Comparison of ENCODE assay signal across 13 cellular contexts in the genomic region with DNA sequence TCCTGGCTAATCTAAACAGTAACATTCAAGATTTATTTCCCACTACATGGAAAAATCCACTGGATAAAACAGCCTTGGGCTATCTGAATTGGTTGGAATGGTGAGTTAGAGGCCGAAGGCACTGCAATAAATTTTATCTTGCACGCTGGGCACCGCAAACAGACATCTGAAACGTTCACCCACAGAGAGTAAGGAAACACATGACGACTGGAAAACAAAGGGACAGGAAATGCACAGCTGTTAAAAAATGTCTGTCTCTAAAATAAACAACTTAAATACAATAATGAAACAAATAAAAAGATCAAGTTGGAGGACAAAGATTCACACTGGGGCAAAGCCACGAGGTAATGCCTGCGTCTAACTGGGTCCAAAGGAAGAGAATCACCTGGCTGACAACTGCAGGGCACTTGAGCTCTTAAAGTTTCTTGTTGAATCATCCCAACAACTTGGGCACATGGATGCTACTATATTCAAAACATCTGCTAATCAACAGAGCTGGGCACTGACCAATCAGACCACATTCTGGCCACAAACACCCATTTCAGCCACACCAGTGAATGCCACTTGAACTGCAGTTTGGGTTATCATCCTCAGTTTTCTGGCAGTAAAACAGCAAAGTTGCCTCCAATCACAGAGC. TPM values are rescaled to one million over a fixed set of nuclear protein-coding genes. Genes with fewer than 3 reads are reported as not detected.
DNase-seq lines count a peak whose midpoint lies in the region; ATAC-seq and TF ChIP-seq lines count a peak whose summit lies in the region.
"Had no signal": no experiment of that assay in that cellular context is flagged by ENCODE, and none has a peak within 500 bp of the region (broad histone marks: within the 10 kb centered on the region; RNA-seq: fewer than 3 reads in every experiment).

No MANE protein-coding gene starts in this region.

- no peaks in the 10 kb centered on the region for H3K9me3 Mint-ChIP-seq in natural killer cell
- H3K9me3 Mint-ChIP-seq: dendritic cell treated with granulocyte-macrophage colony-stimulating factor and Interleukin-4, amounts not matched to agents 40 ng/mL and 50 ng/mL, for 4 days; T-helper 1 cell treated with Interleukin-12 subunit alpha and Interleukin-12 subunit beta and Interleukin-4 antibody, amounts not matched to agents 30 μg/mL and 1 μg/mL, for 36 hours had no signal

- TF ChIP-seq CTCF in mucosa of descending colon (IDR thresholded peaks at IDR 0.05) (no peak), natural killer cell (IDR thresholded peaks at IDR 0.05) (no peak)

- no peak overlapping the region for H3K4me3 Mint-ChIP-seq in natural killer cell
- H3K4me3 Mint-ChIP-seq: dendritic cell treated with granulocyte-macrophage colony-stimulating factor and Interleukin-4, amounts not matched to agents 40 ng/mL and 50 ng/mL, for 4 days; T-helper 1 cell treated with Interleukin-12 subunit alpha and Interleukin-12 subunit beta and Interleukin-4 antibody, amounts not matched to agents 30 μg/mL and 1 μg/mL, for 36 hours had no signal

- H3K9me3 ChIP-seq in mucosa of descending colon, result no peaks in the 10 kb centered on the region

- no peak overlapping the region for H3K4me3 ChIP-seq in mucosa of descending colon

- H3K4me1 Mint-ChIP-seq in natural killer cell, result peaks cover 15 to 23% of the 10 kb centered on the region in 2 donors

- peaks cover 26% of the 10 kb centered on the region for H3K4me1 ChIP-seq in mucosa of descending colon (ENCODE audit: low read depth)

- DNase-seq in left ventricle myocardium superior, result no peak
- DNase-seq in Right ventricle myocardium inferior (ENCODE audit: missing footprints), result no peak
- DNase-seq in caudate nucleus (lab: John Stamatoyannopoulos, UW), result no peak
- DNase-seq in mucosa of descending colon, result no peak
- DNase-seq in retina, result no peak
- no peak for DNase-seq in stimulated activated CD8-positive, alpha-beta memory T cell treated with anti-CD3 and anti-CD28 coated beads, Interleukin-4, amount 100 ng/mL, for 48 hours
- DNase-seq in substantia nigra (lab: John Stamatoyannopoulos, UW), result no peak
- no peak for DNase-seq in natural killer cell
- DNase-seq: stimulated activated CD4-positive, alpha-beta T cell treated with anti-CD3 and anti-CD28 coated beads, Interleukin-2, amount 100 ng/mL, for 24 hours had no signal

- H3K27ac ChIP-seq in caudate nucleus (ENCODE audit: low read depth, low read length) (peak overlapping the region; percentile 11), substantia nigra (ENCODE audit: low read depth, low read length, poor library complexity, severe bottlenecking) (no peak overlapping the region)

- ATAC-seq in left ventricle myocardium superior, result peak; percentile 7
- ATAC-seq in Right ventricle myocardium inferior, result no peak
- ATAC-seq in mucosa of descending colon, result peak; percentile 61
- no peak for ATAC-seq in natural killer cell

- no peaks in the 10 kb centered on the region for H3K27me3 Mint-ChIP-seq in natural killer cell (ENCODE audit: low read depth in 2 of 2)

- H3K27ac Mint-ChIP-seq in natural killer cell, result no peak overlapping the region
- H3K27ac Mint-ChIP-seq: dendritic cell treated with granulocyte-macrophage colony-stimulating factor and Interleukin-4, amounts not matched to agents 40 ng/mL and 50 ng/mL, for 4 days; T-helper 1 cell treated with Interleukin-12 subunit alpha and Interleukin-12 subunit beta and Interleukin-4 antibody, amounts not matched to agents 30 μg/mL and 1 μg/mL, for 36 hours had no signal

- intact Hi-C loops in left ventricle myocardium superior (cut with micrococcal nuclease), result loop anchor here (10.0 kb wide), 1 partner anchor 145 kb away; no protein-coding TSS in a partner anchor
- intact Hi-C loops in Right ventricle myocardium inferior (cut with DNase I), result loop anchor here (5.0 to 10.0 kb wide), 2 partner anchors 93 to 395 kb away; no protein-coding TSS in a partner anchor
- intact Hi-C loops in mucosa of descending colon (cut with DNase I, micrococcal nuclease), result loop anchor here in 1 of 2 donors (10.0 kb wide), 2 partner anchors 175 to 395 kb away; no protein-coding TSS in a partner anchor
- intact Hi-C loops in natural killer cell (cut with micrococcal nuclease), result no loop called here

- H3K36me3 ChIP-seq in mucosa of descending colon (ENCODE audit: low read depth), result no peaks in the 10 kb centered on the region

- no peaks in the 10 kb centered on the region for H3K36me3 Mint-ChIP-seq in natural killer cell

RNA-seq across cellular contexts. Expression of gene ABCA4, which starts 51.2 kb away (rescaled TPM):
- 0.55 TPM for total RNA-seq in left ventricle myocardium superior
- total RNA-seq in Right ventricle myocardium inferior, result 0.11 TPM
- 1 to 10 TPM in 1 of 3 donors, under 1 TPM in 1, not detected in 1; 0.34 to 1.0 TPM for total RNA-seq in mucosa of descending colon
- total RNA-seq in natural killer cell, result under 1 TPM in 1 of 3 donors, not detected in 2; 0.48 TPM
- total RNA-seq: kidney epithelial cell, NCI-H460 had no signal

Comparison
In these comparisons a context has a peak if more than half of its experiments do, and no peak if none do; other contexts are left out.
1. ATAC-seq: peak in left ventricle myocardium superior (single experiment) and mucosa of descending colon (single experiment); none in Right ventricle myocardium inferior (single experiment) and natural killer cell (0 of 3).